1 cellular context compared by ENCODE assay signal in the genomic region with DNA sequence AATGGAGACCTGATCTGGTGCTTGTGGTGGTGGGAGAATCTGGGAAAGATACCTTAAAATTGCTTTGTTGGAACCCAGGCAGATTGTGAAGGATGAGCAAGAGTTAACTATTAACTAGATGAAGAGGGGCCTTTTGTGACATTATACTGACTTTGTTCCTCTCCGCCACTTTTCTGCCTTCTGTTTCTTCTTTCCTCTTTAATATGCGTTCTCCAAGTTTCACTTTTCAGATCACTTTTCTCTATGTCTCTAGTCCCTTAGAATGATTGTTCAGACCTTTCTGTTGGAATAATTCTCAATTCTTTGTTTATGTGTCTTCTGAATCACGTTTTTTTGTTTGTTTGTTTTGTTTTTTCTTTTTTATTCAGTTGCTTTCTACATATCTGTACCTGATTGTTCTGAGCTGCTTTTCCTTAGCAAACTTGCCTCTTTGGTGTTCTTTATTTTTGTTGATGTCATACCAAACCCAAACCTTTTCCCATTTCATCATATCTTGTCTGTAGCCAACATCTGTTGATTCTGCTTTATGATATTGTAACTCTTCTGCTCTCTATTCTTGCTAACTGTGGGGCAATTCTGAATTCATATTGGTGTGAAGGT.
TF ChIP-seq lines count a peak whose summit lies in the region.

No MANE protein-coding gene starts in this region.

TF ChIP-seq in K562, 482 proteins besides CTCF, POLR2A, EP300 and RAD21 (continued from another document and continues in another):
- TF ChIP-seq FOXM1 (IDR thresholded peaks at IDR 0.05; ENCODE audit: low read depth) (0 out of 2 replicates have a peak, but pooled peaks have one; percentile 15), FOXM1 (CRISPR knock-in tag; IDR thresholded peaks at IDR 0.05; ENCODE audit: low read depth) (no peak), ZNF717 (CRISPR knock-in tag; IDR thresholded peaks at IDR 0.05) (no peak), E4F1 (CRISPR knock-in tag; IDR thresholded peaks at IDR 0.05; ENCODE audit: borderline replicate concordance) (no peak), ATF7 (IDR thresholded peaks at IDR 0.05) (peak; percentile 69), CBFA2T3 (IDR thresholded peaks at IDR 0.05) (peak; percentile 65), HMG20A (CRISPR knock-in tag; conservative IDR thresholded peaks at IDR 0.05) (no peak), NBN (IDR thresholded peaks at IDR 0.05; ENCODE audit: low read depth) (peak; percentile 66), C11orf30 (IDR thresholded peaks at IDR 0.05; ENCODE audit: low read depth) (peak; percentile 48; the same call in 1 of the 2 replicates), SMARCA4 (IDR thresholded peaks at IDR 0.05) (peak; percentile 79), RAD51 (IDR thresholded peaks at IDR 0.05; ENCODE audit: borderline replicate concordance, low read depth) (no peak), MCM2 (IDR thresholded peaks at IDR 0.05; ENCODE audit: low read depth) (no peak), BCLAF1 (IDR thresholded peaks at IDR 0.05; ENCODE audit: borderline replicate concordance in 1 of 2, control insufficient read depth in 1 of 2, low read depth in 2 of 2, low read length in 1 of 2) (no peak), PRMT5 (CRISPR knock-in tag; IDR thresholded peaks at IDR 0.05) (no peak), PTBP1 (IDR thresholded peaks at IDR 0.05; ENCODE audit: low read depth, low read length) (no peak), ARNT (IDR thresholded peaks at IDR 0.05) (peak in 1 of 2 experiments; percentile 50; a peak in 1 of 4 replicates), SOX6 (IDR thresholded peaks at IDR 0.05) (no peak), HNRNPLL (IDR thresholded peaks at IDR 0.05; ENCODE audit: low read depth, low read length, poor library complexity, severe bottlenecking) (no peak), NR2C1 (IDR thresholded peaks at IDR 0.05) (0 out of 2 replicates have a peak, but pooled peaks have one; percentile 35), NR2C1 (tag; IDR thresholded peaks at IDR 0.05) (no peak), MTA2 (IDR thresholded peaks at IDR 0.05; ENCODE audit: low read depth) (peak; percentile 50), ZNF232 (CRISPR knock-in tag; IDR thresholded peaks at IDR 0.05) (no peak), NCOR1 (IDR thresholded peaks at IDR 0.05) (peak; percentile 55), POLR2B (IDR thresholded peaks at IDR 0.05; ENCODE audit: low read depth, partially characterized antibody) (peak; percentile 44), MTA1 (IDR thresholded peaks at IDR 0.05; ENCODE audit: borderline replicate concordance) (peak; percentile 60; the same call in 1 of the 2 replicates), CEBPB (tag; IDR thresholded peaks at IDR 0.05) (peak; percentile 73), EP400 (IDR thresholded peaks at IDR 0.05) (no peak; the same call in none of the 2 replicates), ZNF174 (CRISPR knock-in tag; IDR thresholded peaks at IDR 0.05) (no peak), MECOM (CRISPR knock-in tag; IDR thresholded peaks at IDR 0.05) (no peak), ZNF165 (CRISPR knock-in tag; IDR thresholded peaks at IDR 0.05; ENCODE audit: borderline replicate concordance) (no peak), ZFPM2 (CRISPR knock-in tag; IDR thresholded peaks at IDR 0.05) (no peak), NCOA4 (IDR thresholded peaks at IDR 0.05; ENCODE audit: partially characterized antibody) (no peak), ZNF318 (IDR thresholded peaks at IDR 0.05; ENCODE audit: borderline replicate concordance in 1 of 2, low read depth in 1 of 2) (peak in 1 of 2 experiments; percentile 46; a peak in 1 of 4 replicates), MAFG (tag; conservative IDR thresholded peaks at IDR 0.05) (peak; percentile 32; the same call in 1 of the 2 replicates), TRIM24 (IDR thresholded peaks at IDR 0.05) (peak in 1 of 2 experiments; percentile 29; a peak in 2 of 4 replicates), FOS (IDR thresholded peaks at IDR 0.05; ENCODE audit: extremely low read depth, insufficient read length) (no peak), NFRKB (IDR thresholded peaks at IDR 0.05; ENCODE audit: low read depth) (0 out of 2 replicates have a peak, but pooled peaks have one; percentile 2), MBD2 (IDR thresholded peaks at IDR 0.05; ENCODE audit: borderline replicate concordance, low read depth) (no peak), FOXK2 (conservative IDR thresholded peaks at IDR 0.05 in 1 of 2, IDR thresholded peaks at IDR 0.05 in 1 of 2; ENCODE audit: low read depth in 2 of 2) (peak; percentile 22 to 48; a peak in 1 of 4 replicates)
- TF ChIP-seq, protein P1, sequence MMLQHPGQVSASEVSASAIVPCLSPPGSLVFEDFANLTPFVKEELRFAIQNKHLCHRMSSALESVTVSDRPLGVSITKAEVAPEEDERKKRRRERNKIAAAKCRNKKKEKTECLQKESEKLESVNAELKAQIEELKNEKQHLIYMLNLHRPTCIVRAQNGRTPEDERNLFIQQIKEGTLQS (IDR thresholded peaks at IDR 0.05) = peak; percentile 87
- TF ChIP-seq, protein P1 (CRISPR knock-in tag; conservative IDR thresholded peaks at IDR 0.05) = no peak
- TF ChIP-seq, protein P2, sequence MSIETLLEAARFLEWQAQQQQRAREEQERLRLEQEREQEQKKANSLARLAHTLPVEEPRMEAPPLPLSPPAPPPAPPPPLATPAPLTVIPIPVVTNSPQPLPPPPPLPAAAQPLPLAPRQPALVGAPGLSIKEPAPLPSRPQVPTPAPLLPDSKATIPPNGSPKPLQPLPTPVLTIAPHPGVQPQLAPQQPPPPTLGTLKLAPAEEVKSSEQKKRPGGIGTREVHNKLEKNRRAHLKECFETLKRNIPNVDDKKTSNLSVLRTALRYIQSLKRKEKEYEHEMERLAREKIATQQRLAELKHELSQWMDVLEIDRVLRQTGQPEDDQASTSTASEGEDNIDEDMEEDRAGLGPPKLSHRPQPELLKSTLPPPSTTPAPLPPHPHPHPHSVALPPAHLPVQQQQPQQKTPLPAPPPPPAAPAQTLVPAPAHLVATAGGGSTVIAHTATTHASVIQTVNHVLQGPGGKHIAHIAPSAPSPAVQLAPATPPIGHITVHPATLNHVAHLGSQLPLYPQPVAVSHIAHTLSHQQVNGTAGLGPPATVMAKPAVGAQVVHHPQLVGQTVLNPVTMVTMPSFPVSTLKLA (conservative IDR thresholded peaks at IDR 0.05) = 0 out of 4 replicates have a peak, but pooled peaks of 1 of the 2 experiments have one; percentile 14
- TF ChIP-seq, protein P3, sequence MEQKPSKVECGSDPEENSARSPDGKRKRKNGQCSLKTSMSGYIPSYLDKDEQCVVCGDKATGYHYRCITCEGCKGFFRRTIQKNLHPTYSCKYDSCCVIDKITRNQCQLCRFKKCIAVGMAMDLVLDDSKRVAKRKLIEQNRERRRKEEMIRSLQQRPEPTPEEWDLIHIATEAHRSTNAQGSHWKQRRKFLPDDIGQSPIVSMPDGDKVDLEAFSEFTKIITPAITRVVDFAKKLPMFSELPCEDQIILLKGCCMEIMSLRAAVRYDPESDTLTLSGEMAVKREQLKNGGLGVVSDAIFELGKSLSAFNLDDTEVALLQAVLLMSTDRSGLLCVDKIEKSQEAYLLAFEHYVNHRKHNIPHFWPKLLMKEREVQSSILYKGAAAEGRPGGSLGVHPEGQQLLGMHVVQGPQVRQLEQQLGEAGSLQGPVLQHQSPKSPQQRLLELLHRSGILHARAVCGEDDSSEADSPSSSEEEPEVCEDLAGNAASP (IDR thresholded peaks at IDR 0.05) = no peak
- TF ChIP-seq, protein P4, sequence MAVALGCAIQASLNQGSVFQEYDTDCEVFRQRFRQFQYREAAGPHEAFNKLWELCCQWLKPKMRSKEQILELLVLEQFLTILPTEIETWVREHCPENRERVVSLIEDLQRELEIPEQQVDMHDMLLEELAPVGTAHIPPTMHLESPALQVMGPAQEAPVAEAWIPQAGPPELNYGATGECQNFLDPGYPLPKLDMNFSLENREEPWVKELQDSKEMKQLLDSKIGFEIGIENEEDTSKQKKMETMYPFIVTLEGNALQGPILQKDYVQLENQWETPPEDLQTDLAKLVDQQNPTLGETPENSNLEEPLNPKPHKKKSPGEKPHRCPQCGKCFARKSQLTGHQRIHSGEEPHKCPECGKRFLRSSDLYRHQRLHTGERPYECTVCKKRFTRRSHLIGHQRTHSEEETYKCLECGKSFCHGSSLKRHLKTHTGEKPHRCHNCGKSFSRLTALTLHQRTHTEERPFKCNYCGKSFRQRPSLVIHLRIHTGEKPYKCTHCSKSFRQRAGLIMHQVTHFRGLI (CRISPR knock-in tag; IDR thresholded peaks at IDR 0.05) = no peak
